In genomic region chr2:118989481-118989880, GRCh38 we compare ENCODE assay signal across 1 cellular context.
TF ChIP-seq lines count a peak whose summit lies in the region.

No MANE protein-coding gene starts in this region.

TF ChIP-seq in GM23338, 12 proteins besides CTCF, POLR2A, EP300 and RAD21 (continued from another document):
- TF ChIP-seq ZNF462 (CRISPR knock-in tag; IDR thresholded peaks at IDR 0.05) (no peak), NANOG (IDR thresholded peaks at IDR 0.05; ENCODE audit: borderline replicate concordance) (no peak), JUNB (IDR thresholded peaks at IDR 0.05; ENCODE audit: unreplicated experiment) (no peak)
